Comparison of ENCODE assay signal across 12 cellular contexts in genomic region chr21:44907225-44907965, GRCh38. TPM values are rescaled to one million over a fixed set of nuclear protein-coding genes. Genes with fewer than 3 reads are reported as not detected.
DNase-seq lines count a peak whose midpoint lies in the region; ATAC-seq and FAIRE-seq lines count a peak whose summit lies in the region.
"Had no signal": no experiment of that assay in that cellular context is flagged by ENCODE, and none has a peak within 500 bp of the region (broad histone marks: within the 10 kb centered on the region; RNA-seq: fewer than 3 reads in every experiment).

No MANE protein-coding gene starts in this region.

- H2AFZ ChIP-seq in Karpas-422 (ENCODE audit: low read length) = no peak overlapping the region

- peaks cover 12% of the 10 kb centered on the region; the same call in 1 of the 2 replicates for H3K79me2 ChIP-seq in Karpas-422 (ENCODE audit: low read length)

- no peak for DNase-seq in CD4-positive, CD25-positive, alpha-beta regulatory T cell
- DNase-seq in Karpas-422 = no peak
- no peak for DNase-seq in effector memory CD4-positive, alpha-beta T cell
- DNase-seq in NAMALWA (ENCODE audit: low spot score) = no peak
- no peak for DNase-seq in globus pallidus (ENCODE audit: low spot score)
- no peak for DNase-seq in HuH-7 (ENCODE audit: low spot score)
- DNase-seq in HTR-8/SVneo (ENCODE audit: insufficient read length, low spot score) = no peak
- DNase-seq: Calu3, NCI-H187, NCI-H526 treated with DMSO at 0.1 percent for 48 hours had no signal

- H3K4me3 Mint-ChIP-seq in CD4-positive, CD25-positive, alpha-beta regulatory T cell = no peak overlapping the region

- H3K9me3 ChIP-seq in CD4-positive, CD25-positive, alpha-beta regulatory T cell (ENCODE audit: control insufficient read depth in 2 of 2, low read length in 2 of 2) = no peaks in the 10 kb centered on the region
- H3K9me3 ChIP-seq in Karpas-422 (ENCODE audit: low read length) = no peaks in the 10 kb centered on the region
- H3K9me3 ChIP-seq in effector memory CD4-positive, alpha-beta T cell (ENCODE audit: control insufficient read depth, low read length) = no peaks in the 10 kb centered on the region
- H3K9me3 ChIP-seq: adrenal gland had no signal

- H3K27ac ChIP-seq in CD4-positive, CD25-positive, alpha-beta regulatory T cell (ENCODE audit: insufficient read depth, low read length, poor library complexity, severe bottlenecking) = peak overlapping the region; percentile 15
- peak overlapping the region; percentile 80 for H3K27ac ChIP-seq in Karpas-422 (ENCODE audit: low read length)
- peak overlapping the region; percentile 29 for H3K27ac ChIP-seq in effector memory CD4-positive, alpha-beta T cell (ENCODE audit: insufficient read depth, low read length, poor library complexity, severe bottlenecking)
- peak overlapping the region; percentile 33 for H3K27ac ChIP-seq in rectal smooth muscle tissue (ENCODE audit: low read depth, low read length)

- H3K36me3 Mint-ChIP-seq in CD4-positive, CD25-positive, alpha-beta regulatory T cell = peaks cover 32% of the 10 kb centered on the region

- peaks cover 28% of the 10 kb centered on the region for H3K4me1 ChIP-seq in CD4-positive, CD25-positive, alpha-beta regulatory T cell (ENCODE audit: control insufficient read depth, insufficient read depth, low read length, poor library complexity, severe bottlenecking)
- H3K4me1 ChIP-seq in Karpas-422 (ENCODE audit: low read length) (peaks cover 52% of the 10 kb centered on the region), rectal smooth muscle tissue (ENCODE audit: control insufficient read depth, insufficient read depth, low read length) (peaks cover 20% of the 10 kb centered on the region)
- H3K4me1 ChIP-seq in effector memory CD4-positive, alpha-beta T cell (ENCODE audit: control insufficient read depth, insufficient read depth, low read length, poor library complexity, severe bottlenecking) = peaks cover 25% of the 10 kb centered on the region

- no peaks in the 10 kb centered on the region; the same call in 1 of the 2 replicates for H4K20me1 ChIP-seq in Karpas-422 (ENCODE audit: insufficient read depth, low read depth, low read length)

- peak overlapping the region in 2 of 3 donors; percentile 77 to 81 for H3K27ac Mint-ChIP-seq in CD4-positive, CD25-positive, alpha-beta regulatory T cell

- ATAC-seq in CD4-positive, CD25-positive, alpha-beta regulatory T cell (ENCODE audit: low read depth in 2 of 2) = no peak

- no peaks in the 10 kb centered on the region for H3K27me3 Mint-ChIP-seq in CD4-positive, CD25-positive, alpha-beta regulatory T cell

- no peak overlapping the region for H3K4me3 ChIP-seq in CD4-positive, CD25-positive, alpha-beta regulatory T cell (ENCODE audit: low read depth, low read length)
- H3K4me3 ChIP-seq in Karpas-422 (ENCODE audit: low read length) (no peak overlapping the region), rectal smooth muscle tissue (ENCODE audit: low read length) (peak overlapping the region; percentile 2)
- no peak overlapping the region for H3K4me3 ChIP-seq in effector memory CD4-positive, alpha-beta T cell (ENCODE audit: insufficient read depth, low read depth, low read length, poor library complexity, severe bottlenecking)

- H3K36me3 ChIP-seq in CD4-positive, CD25-positive, alpha-beta regulatory T cell (ENCODE audit: control insufficient read depth, insufficient read depth, low read length) = peaks cover 65% of the 10 kb centered on the region
- H3K36me3 ChIP-seq in Karpas-422 (ENCODE audit: insufficient read depth, low read length) (peaks cover 29% of the 10 kb centered on the region), rectal smooth muscle tissue (ENCODE audit: control insufficient read depth, insufficient read depth, low read length) (no peaks in the 10 kb centered on the region)
- peaks cover 60% of the 10 kb centered on the region for H3K36me3 ChIP-seq in effector memory CD4-positive, alpha-beta T cell (ENCODE audit: control insufficient read depth, insufficient read depth, low read length)
- H3K36me3 ChIP-seq: adrenal gland had no signal

- peaks cover 9 to 62% (median 23%) of the 10 kb centered on the region in 4 donors for H3K4me1 Mint-ChIP-seq in CD4-positive, CD25-positive, alpha-beta regulatory T cell

- H3K9me2 ChIP-seq in Karpas-422 (replicated peaks; ENCODE audit: insufficient read depth, low read length) = no peaks in the 10 kb centered on the region

- H3K9me3 Mint-ChIP-seq in CD4-positive, CD25-positive, alpha-beta regulatory T cell = peaks cover 0 to 1% (median 0%) of the 10 kb centered on the region in 7 donors

- no peaks in the 10 kb centered on the region for H3K27me3 ChIP-seq in CD4-positive, CD25-positive, alpha-beta regulatory T cell (ENCODE audit: control insufficient read depth, insufficient read depth, low read length)
- H3K27me3 ChIP-seq in Karpas-422 (ENCODE audit: low read length) (no peaks in the 10 kb centered on the region), rectal smooth muscle tissue (ENCODE audit: control insufficient read depth, insufficient read depth, low read length) (no peaks in the 10 kb centered on the region)
- H3K27me3 ChIP-seq in effector memory CD4-positive, alpha-beta T cell (replicated peaks; ENCODE audit: control insufficient read depth, insufficient read depth, low read length, poor library complexity, severe bottlenecking) = no peaks in the 10 kb centered on the region
- H3K27me3 ChIP-seq: adrenal gland had no signal

- H3K9ac ChIP-seq in Karpas-422 (ENCODE audit: low read length) (peak overlapping the region; percentile 44), rectal smooth muscle tissue (ENCODE audit: low read length) (peak overlapping the region; percentile 16)

- H3K4me2 ChIP-seq in Karpas-422 (ENCODE audit: low read depth, low read length, poor library complexity, severe bottlenecking) = peak overlapping the region; percentile 14

- FAIRE-seq in HTR-8/SVneo (lab: Jason Lieb, UNC) = no peak

RNA-seq across cellular contexts. Expression of gene ITGB2, which starts 13.3 kb away (rescaled TPM):
- 411 TPM for total RNA-seq in CD4-positive, CD25-positive, alpha-beta regulatory T cell
- 100 to 1,000 TPM; 415 to 519 (median 446) TPM for polyA plus RNA-seq in CD4-positive, CD25-positive, alpha-beta regulatory T cell
- total RNA-seq in Karpas-422 (2014; rRNA removed; shearing (Covaris generic); ENCODE audit: low replicate concordance) = 252 and 484 TPM in 2 replicates

RNA-seq across cellular contexts. Expression of gene SLX9, which starts 32.4 kb away (rescaled TPM):
- 21.8 TPM for total RNA-seq in CD4-positive, CD25-positive, alpha-beta regulatory T cell
- polyA plus RNA-seq in CD4-positive, CD25-positive, alpha-beta regulatory T cell = 10 to 100 TPM in 3 of 4 donors, 1 to 10 TPM in 1; 7.6 to 12.0 (median 10.0) TPM
- total RNA-seq in Karpas-422 (2014; rRNA removed; shearing (Covaris generic); ENCODE audit: low replicate concordance) = 12.2 and 48.7 TPM in 2 replicates

RNA-seq across cellular contexts. Expression of gene PTTG1IP, which starts 33.9 kb away (rescaled TPM):
- total RNA-seq in CD4-positive, CD25-positive, alpha-beta regulatory T cell = 98.3 TPM
- polyA plus RNA-seq in CD4-positive, CD25-positive, alpha-beta regulatory T cell = 100 to 1,000 TPM in 1 of 4 donors, 10 to 100 TPM in 3; 78.5 to 100 (median 95.1) TPM
- total RNA-seq in Karpas-422 (2014; rRNA removed; shearing (Covaris generic); ENCODE audit: low replicate concordance) = 37.8 and 44.7 TPM in 2 replicates

Comparison
In these comparisons a context has a peak if more than half of its experiments do, and no peak if none do; other contexts are left out.
1. H3K27ac ChIP-seq: peak in every context shown above with its lines; median percentile 80 in Karpas-422; 33 in rectal smooth muscle tissue; 29 in effector memory CD4-positive, alpha-beta T cell; 15 in CD4-positive, CD25-positive, alpha-beta regulatory T cell.